In the genomic region with DNA sequence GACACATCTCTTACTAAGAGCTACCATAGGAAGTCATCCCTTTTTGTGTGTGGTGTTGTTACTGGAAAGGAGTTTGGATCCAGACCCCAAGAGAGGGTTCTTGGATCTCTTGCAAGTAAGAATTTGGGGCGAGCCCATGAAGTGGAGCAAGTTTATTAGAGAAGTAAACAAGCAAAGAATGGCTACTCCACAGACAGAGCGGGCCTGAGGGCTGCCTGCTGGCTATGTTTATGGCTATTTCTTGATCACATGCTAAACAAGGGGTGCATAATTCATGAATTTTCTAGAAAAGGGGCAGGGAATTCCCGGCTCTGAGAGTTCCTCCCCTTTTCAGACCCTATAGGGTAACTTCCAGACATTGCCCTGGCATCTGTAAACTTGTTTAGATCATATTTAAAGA, we compare ENCODE assay signal across 30 cellular contexts. TPM values are rescaled to one million over a fixed set of nuclear protein-coding genes. Genes with fewer than 3 reads are reported as not detected.
"Had no signal": no experiment of that assay in that cellular context is flagged by ENCODE, and none has a peak within 500 bp of the region (broad histone marks: within the 10 kb centered on the region; RNA-seq: fewer than 3 reads in every experiment).

No MANE protein-coding gene starts in this region.

- H3K27ac ChIP-seq: breast epithelium, cardiac muscle cell, esophagus muscularis mucosa, foreskin keratinocyte, gastrocnemius medialis had no signal

- H3K4me1 Mint-ChIP-seq: activated CD4-positive, alpha-beta T cell treated with anti-CD3 and anti-CD28 coated beads for 36 hours; activated CD4-positive, alpha-beta T cell treated with anti-CD3 and anti-CD28 coated beads, Interleukin-2, amount 10 ng/mL, durations not matched to agents 24 days and 14 days; activated naive CD4-positive, alpha-beta T cell treated with anti-CD3 and anti-CD28 coated beads, Interleukin-2, amount 10 ng/mL, durations not matched to agents 7 days and 5 days; central memory CD8-positive, alpha-beta T cell had no signal

- ATAC-seq: activated CD4-positive, alpha-beta T cell treated with anti-CD3 and anti-CD28 coated beads for 36 hours; activated CD8-positive, alpha-beta memory T cell treated with anti-CD3 and anti-CD28 coated beads, Interleukin-2, amount 10 ng/mL, durations not matched to agents 7 days and 5 days; activated CD8-positive, alpha-beta T cell treated with anti-CD3 and anti-CD28 coated beads, Interleukin-2, amount 10 ng/mL, durations not matched to agents 7 days and 5 days; activated naive CD4-positive, alpha-beta T cell treated with anti-CD3 and anti-CD28 coated beads, Interleukin-2, amount 50 U/mL, for 72 hours; effector memory CD8-positive, alpha-beta T cell; gastrocnemius medialis had no signal

- H3K9me3 Mint-ChIP-seq: activated CD4-positive, alpha-beta memory T cell treated with anti-CD3 and anti-CD28 coated beads for 36 hours; activated CD4-positive, alpha-beta T cell treated with anti-CD3 and anti-CD28 coated beads, Interleukin-2, amount 10 ng/mL, durations not matched to agents 24 days and 14 days; activated naive CD4-positive, alpha-beta T cell treated with anti-CD3 and anti-CD28 coated beads, Interleukin-2, amount 10 ng/mL, durations not matched to agents 7 days and 5 days; activated naive CD4-positive, alpha-beta T cell treated with anti-CD3 and anti-CD28 coated beads, Interleukin-2, amount 50 U/mL, for 72 hours; activated naive CD8-positive, alpha-beta T cell treated with anti-CD3 and anti-CD28 coated beads, Interleukin-2, amount 10 ng/mL, durations not matched to agents 7 days and 5 days; activated T-helper 1 cell treated with anti-CD3 and anti-CD28 coated beads, Interleukin-12 subunit alpha, Interleukin-12 subunit beta, Interleukin-2, Interleukin-4 antibody, amounts not matched to agents 30 ng/mL and 10 ng/mL and 1 ng/mL, durations not matched to agents 14 hours and 24 hours and 36 hours; activated T-helper 2 cell treated with anti-CD3 and anti-CD28 coated beads, Interferon-gamma antibody, Interleukin-2, Interleukin-4, amounts not matched to agents 10 μg/mL and 5 μg/mL and 100 μg/mL, durations not matched to agents 14 hours and 24 hours and 36 hours; central memory CD8-positive, alpha-beta T cell; effector memory CD8-positive, alpha-beta T cell had no signal

- H3K4me1 ChIP-seq: breast epithelium, foreskin keratinocyte, gastrocnemius medialis had no signal

- H3K27me3 Mint-ChIP-seq: activated CD4-positive, alpha-beta T cell treated with anti-CD3 and anti-CD28 coated beads, Interleukin-2, amount 10 ng/mL, durations not matched to agents 24 days and 14 days; activated CD8-positive, alpha-beta memory T cell treated with anti-CD3 and anti-CD28 coated beads, Interleukin-2, amount 10 ng/mL, durations not matched to agents 7 days and 5 days had no signal

- H3K4me3 ChIP-seq: ascending aorta, breast epithelium, cardiac muscle cell, esophagus muscularis mucosa, gastrocnemius medialis had no signal

- H3K36me3 Mint-ChIP-seq: activated CD4-positive, alpha-beta memory T cell treated with anti-CD3 and anti-CD28 coated beads for 36 hours; activated CD8-positive, alpha-beta memory T cell treated with anti-CD3 and anti-CD28 coated beads, Interleukin-2, amount 10 ng/mL, durations not matched to agents 7 days and 5 days; activated naive CD4-positive, alpha-beta T cell treated with anti-CD3 and anti-CD28 coated beads, Interleukin-2, amount 10 ng/mL, durations not matched to agents 7 days and 5 days; activated naive CD4-positive, alpha-beta T cell treated with anti-CD3 and anti-CD28 coated beads, Interleukin-2, amount 50 U/mL, for 72 hours; activated naive CD8-positive, alpha-beta T cell treated with anti-CD3 and anti-CD28 coated beads, Interleukin-2, amount 10 ng/mL, durations not matched to agents 7 days and 5 days; brain had no signal

- H3K27ac Mint-ChIP-seq: activated CD4-positive, alpha-beta memory T cell treated with anti-CD3 and anti-CD28 coated beads for 36 hours; activated CD4-positive, alpha-beta T cell treated with anti-CD3 and anti-CD28 coated beads for 36 hours; activated CD4-positive, alpha-beta T cell treated with anti-CD3 and anti-CD28 coated beads, Interleukin-2, amount 10 ng/mL, durations not matched to agents 24 days and 14 days; activated CD8-positive, alpha-beta memory T cell treated with anti-CD3 and anti-CD28 coated beads, Interleukin-2, amount 10 ng/mL, durations not matched to agents 7 days and 5 days; activated CD8-positive, alpha-beta T cell treated with anti-CD3 and anti-CD28 coated beads, Interleukin-2, amount 10 ng/mL, durations not matched to agents 7 days and 5 days; activated naive CD4-positive, alpha-beta T cell treated with anti-CD3 and anti-CD28 coated beads, Interleukin-2, amount 10 ng/mL, durations not matched to agents 7 days and 5 days; activated naive CD4-positive, alpha-beta T cell treated with anti-CD3 and anti-CD28 coated beads, Interleukin-2, amount 50 U/mL, for 72 hours; activated naive CD8-positive, alpha-beta T cell treated with anti-CD3 and anti-CD28 coated beads, Interleukin-2, amount 10 ng/mL, durations not matched to agents 7 days and 5 days; activated T-helper 1 cell treated with anti-CD3 and anti-CD28 coated beads, Interleukin-12 subunit alpha, Interleukin-12 subunit beta, Interleukin-2, Interleukin-4 antibody, amounts not matched to agents 30 ng/mL and 10 ng/mL and 1 ng/mL, durations not matched to agents 14 hours and 24 hours and 36 hours; activated T-helper 2 cell treated with anti-CD3 and anti-CD28 coated beads, Interferon-gamma antibody, Interleukin-2, Interleukin-4, amounts not matched to agents 10 μg/mL and 5 μg/mL and 100 μg/mL, durations not matched to agents 14 hours and 24 hours and 36 hours; brain; effector memory CD8-positive, alpha-beta T cell had no signal

- H3K36me3 ChIP-seq: ascending aorta, breast epithelium, cardiac muscle cell, esophagus muscularis mucosa, gastrocnemius medialis had no signal

- H3K27me3 ChIP-seq: ascending aorta, breast epithelium, cardiac muscle cell, esophagus muscularis mucosa, gastrocnemius medialis had no signal

- DNase-seq: activated CD4-positive, alpha-beta memory T cell treated with anti-CD3 and anti-CD28 coated beads for 36 hours; activated CD4-positive, alpha-beta T cell treated with anti-CD3 and anti-CD28 coated beads for 36 hours; activated CD4-positive, alpha-beta T cell treated with anti-CD3 and anti-CD28 coated beads, Interleukin-2, amount 10 ng/mL, durations not matched to agents 24 days and 14 days; activated CD4-positive, CD25-positive, alpha-beta regulatory T cell; activated CD4-positive, CD25-positive, alpha-beta regulatory T cell treated with anti-CD3 and anti-CD28 coated beads, Interleukin-2, amount 50 U/mL, for 72 hours; activated CD8-positive, alpha-beta memory T cell treated with anti-CD3 and anti-CD28 coated beads, Interleukin-2, amount 10 ng/mL, durations not matched to agents 7 days and 5 days; activated CD8-positive, alpha-beta memory T cell treated with anti-CD3 and anti-CD28 coated beads, Interleukin-2, amount 50 U/mL, for 4 hours; activated CD8-positive, alpha-beta T cell treated with anti-CD3 and anti-CD28 coated beads, Interleukin-2, amount 10 ng/mL, durations not matched to agents 7 days and 5 days; activated effector memory CD4-positive, alpha-beta T cell treated with anti-CD3 and anti-CD28 coated beads, Interleukin-2, amount 50 U/mL, for 16 hours; activated naive CD4-positive, alpha-beta T cell treated with anti-CD3 and anti-CD28 coated beads, Interleukin-2, amount 10 ng/mL, durations not matched to agents 7 days and 5 days; activated naive CD8-positive, alpha-beta T cell treated with anti-CD3 and anti-CD28 coated beads, Interleukin-2, amount 10 ng/mL, durations not matched to agents 7 days and 5 days; activated T-cell treated with anti-CD3 and anti-CD28 coated beads, Interleukin-2, amount 50 U/mL, for 1 hour; activated T-cell treated with anti-CD3 and anti-CD28 coated beads, Interleukin-2, amount 50 U/mL, for 48 hours; cortex of kidney; dermis blood vessel endothelial cell; effector CD4-positive, alpha-beta T cell; effector memory CD8-positive, alpha-beta T cell; erythroblast; gastrocnemius medialis; T-helper 2 cell had no signal

- H3K9me3 ChIP-seq: ascending aorta, breast epithelium, esophagus muscularis mucosa, gastrocnemius medialis had no signal

- H3K4me3 Mint-ChIP-seq: activated CD4-positive, alpha-beta memory T cell treated with anti-CD3 and anti-CD28 coated beads for 36 hours; activated CD4-positive, alpha-beta T cell treated with anti-CD3 and anti-CD28 coated beads for 36 hours; activated CD4-positive, alpha-beta T cell treated with anti-CD3 and anti-CD28 coated beads, Interleukin-2, amount 10 ng/mL, durations not matched to agents 24 days and 14 days; activated CD8-positive, alpha-beta memory T cell treated with anti-CD3 and anti-CD28 coated beads, Interleukin-2, amount 10 ng/mL, durations not matched to agents 7 days and 5 days; activated CD8-positive, alpha-beta T cell treated with anti-CD3 and anti-CD28 coated beads, Interleukin-2, amount 10 ng/mL, durations not matched to agents 7 days and 5 days; activated naive CD4-positive, alpha-beta T cell treated with anti-CD3 and anti-CD28 coated beads, Interleukin-2, amount 10 ng/mL, durations not matched to agents 7 days and 5 days; activated naive CD8-positive, alpha-beta T cell treated with anti-CD3 and anti-CD28 coated beads, Interleukin-2, amount 10 ng/mL, durations not matched to agents 7 days and 5 days; activated T-helper 1 cell treated with anti-CD3 and anti-CD28 coated beads, Interleukin-12 subunit alpha, Interleukin-12 subunit beta, Interleukin-2, Interleukin-4 antibody, amounts not matched to agents 30 ng/mL and 10 ng/mL and 1 ng/mL, durations not matched to agents 14 hours and 24 hours and 36 hours; brain; central memory CD8-positive, alpha-beta T cell; effector memory CD8-positive, alpha-beta T cell had no signal

RNA-seq across cellular contexts. Expression of gene PXDN, which starts 30.6 kb away (rescaled TPM):
- total RNA-seq: activated CD4-positive, alpha-beta memory T cell treated with anti-CD3 and anti-CD28 coated beads for 36 hours had no signal
